14 cellular contexts compared by ENCODE assay signal in the genomic region with DNA sequence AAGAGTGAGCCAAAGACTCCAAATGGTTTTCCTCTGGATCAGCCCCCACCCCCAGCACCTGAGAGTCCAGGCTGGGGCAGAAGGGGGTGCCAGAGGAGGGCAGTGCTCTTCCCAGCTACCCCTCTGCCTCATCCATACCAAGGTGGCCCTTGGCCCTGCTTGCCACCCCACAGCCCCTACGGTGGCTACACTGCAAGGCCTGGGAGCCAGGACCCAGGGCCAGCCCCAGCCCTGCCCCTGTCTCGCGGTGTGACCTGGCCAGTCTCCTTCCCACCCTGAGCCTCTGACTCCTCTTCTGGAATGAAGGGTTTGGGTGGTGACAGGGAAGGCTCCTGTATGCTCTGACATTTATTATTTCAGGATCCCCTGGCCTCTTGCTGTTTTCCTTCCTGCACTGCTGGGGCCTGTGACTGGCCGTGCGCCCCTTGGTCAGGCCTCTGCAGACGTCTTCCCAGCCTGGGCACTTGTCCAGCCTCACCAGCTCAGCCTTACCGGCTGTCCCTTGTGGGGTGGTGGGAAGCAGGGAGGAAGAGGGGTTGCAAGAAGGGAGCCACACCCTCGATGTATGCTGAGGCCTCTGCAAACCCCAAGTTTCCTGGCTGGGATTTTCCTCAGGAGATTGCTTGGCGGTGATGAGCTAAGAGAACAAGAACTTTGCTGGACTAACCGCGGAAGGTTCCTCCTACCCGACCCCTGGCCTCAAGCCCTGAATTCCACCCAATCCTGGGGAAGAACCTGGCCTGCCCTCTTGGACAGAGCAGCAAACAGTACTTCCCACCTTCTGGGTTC. TPM values are rescaled to one million over a fixed set of nuclear protein-coding genes. Genes with fewer than 3 reads are reported as not detected.
A peak's percentile ranks its signal among the peaks of the same experiment; 100 is the strongest.
DNase-seq lines count a peak whose midpoint lies in the region; ATAC-seq and TF ChIP-seq lines count a peak whose summit lies in the region.
"Had no signal": no experiment of that assay in that cellular context is flagged by ENCODE, and none has a peak within 500 bp of the region (broad histone marks: within the 10 kb centered on the region; RNA-seq: fewer than 3 reads in every experiment).

No MANE protein-coding gene starts in this region.

- CTCF ChIA-PET in CD8-positive, alpha-beta T cell (lab: Charles Lee), result no interaction called here

- H3K27me3 ChIP-seq in lung (ENCODE audit: control insufficient read depth, insufficient read depth) (no peaks in the 10 kb centered on the region), tibial artery (no peaks in the 10 kb centered on the region)
- H3K27me3 ChIP-seq in CD8-positive, alpha-beta T cell (ENCODE audit: insufficient read depth, low read length), result no peaks in the 10 kb centered on the region

- no peaks in the 10 kb centered on the region for H3K27me3 Mint-ChIP-seq in CD8-positive, alpha-beta T cell (ENCODE audit: low read depth)
- H3K27me3 Mint-ChIP-seq in natural killer cell (ENCODE audit: low read depth in 2 of 2), result peaks cover 0 to 4% of the 10 kb centered on the region in 2 donors

- H3K9me3 Mint-ChIP-seq in CD8-positive, alpha-beta T cell, result no peaks in the 10 kb centered on the region
- no peaks in the 10 kb centered on the region for H3K9me3 Mint-ChIP-seq in natural killer cell
- H3K9me3 Mint-ChIP-seq: activated naive CD4-positive, alpha-beta T cell treated with anti-CD3 and anti-CD28 coated beads for 36 hours; neural crest cell had no signal

- TF ChIP-seq CTCF in lung (IDR thresholded peaks at IDR 0.05; ENCODE audit: control extremely low read depth, extremely low read depth) (no peak), tibial artery (IDR thresholded peaks at IDR 0.05) (no peak), natural killer cell (IDR thresholded peaks at IDR 0.05) (no peak)
- no peak for TF ChIP-seq CTCF in CD8-positive, alpha-beta T cell (IDR thresholded peaks at IDR 0.05)

- intact Hi-C loops in tibial artery (cut with DNase I; ENCODE audit: low total_unique reads), result no loop called here
- intact Hi-C loops in CD8-positive, alpha-beta T cell (cut with DNase I, micrococcal nuclease), result no loop called here
- intact Hi-C loops in natural killer cell (cut with micrococcal nuclease), result no loop called here

- H3K4me3 ChIP-seq in lung, result no peak overlapping the region
- no peak overlapping the region for H3K4me3 ChIP-seq in tibial artery
- H3K4me3 ChIP-seq in CD8-positive, alpha-beta T cell (ENCODE audit: low read depth, low read length), result no peak overlapping the region

- H3K9me3 ChIP-seq in lung (ENCODE audit: control insufficient read depth in 2 of 2, insufficient read depth in 1 of 2, low read length in 1 of 2) (no peaks in the 10 kb centered on the region), tibial artery (no peaks in the 10 kb centered on the region)
- no peaks in the 10 kb centered on the region for H3K9me3 ChIP-seq in CD8-positive, alpha-beta T cell (ENCODE audit: low read length)

- peaks cover 10 to 12% of the 10 kb centered on the region in 2 donors for H3K4me1 ChIP-seq in lung (ENCODE audit: control insufficient read depth in 2 of 2, insufficient read depth in 2 of 2, low read length in 2 of 2)
- peaks cover 0 to 27% (median 18%) of the 10 kb centered on the region in 4 donors for H3K4me1 ChIP-seq in tibial artery
- H3K4me1 ChIP-seq in CD8-positive, alpha-beta T cell (ENCODE audit: insufficient read depth, low read length), result no peaks in the 10 kb centered on the region

- POLR2A ChIA-PET in CD8-positive, alpha-beta T cell (lab: Charles Lee), result no interaction called here

- H3K4me3 Mint-ChIP-seq in CD8-positive, alpha-beta T cell, result no peak overlapping the region
- no peak overlapping the region for H3K4me3 Mint-ChIP-seq in natural killer cell
- H3K4me3 Mint-ChIP-seq: activated naive CD4-positive, alpha-beta T cell treated with anti-CD3 and anti-CD28 coated beads for 36 hours; neural crest cell had no signal

- H3K36me3 ChIP-seq in lung (ENCODE audit: control insufficient read depth in 2 of 2, insufficient read depth in 2 of 2, low read length in 2 of 2) (no peaks in the 10 kb centered on the region), tibial artery (no peaks in the 10 kb centered on the region)
- H3K36me3 ChIP-seq in CD8-positive, alpha-beta T cell (ENCODE audit: insufficient read depth, low read length), result no peaks in the 10 kb centered on the region

- H3K27ac ChIP-seq in lung (ENCODE audit: low read depth in 1 of 2, low read length in 1 of 2) (peak overlapping the region; percentile 30 to 34), tibial artery (peak overlapping the region; percentile 7 to 51)
- H3K27ac ChIP-seq in CD8-positive, alpha-beta T cell (ENCODE audit: low read depth, low read length), result no peak overlapping the region

- ATAC-seq in lung (ENCODE audit: insufficient read depth, low FRiP score), result no peak
- no peak for ATAC-seq in CD8-positive, alpha-beta T cell
- no peak for ATAC-seq in natural killer cell

- DNase-seq in NCI-H226, result peak; percentile 97
- peak; percentile 56 for DNase-seq in fibroblast of gingiva (ENCODE audit: low read depth)
- DNase-seq in lung (ENCODE audit: low spot score), result peak; percentile 35
- DNase-seq in tibial artery, result peak; percentile 68 to 81
- no peak for DNase-seq in activated effector memory CD4-positive, alpha-beta T cell treated with Interleukin-2 at 50 U/mL for 16 hours
- no peak for DNase-seq in CD8-positive, alpha-beta T cell
- DNase-seq in H4 (ENCODE audit: low spot score), result no peak
- DNase-seq in natural killer cell, result no peak
- DNase-seq: activated CD4-positive, alpha-beta T cell treated with anti-CD3 and anti-CD28 coated beads for 1 hour; activated naive CD4-positive, alpha-beta T cell treated with anti-CD3 and anti-CD28 coated beads for 36 hours; COR-L47; NCI-H774; stimulated activated CD4-positive, alpha-beta T cell treated with anti-CD3 and anti-CD28 coated beads, Interleukin-2, amount 100 ng/mL, for 48 hours had no signal

- 68 to 74% methylated on average over 12 of the region's 12 CpGs for WGBS in lung, 2 donors

- no peaks in the 10 kb centered on the region for H3K36me3 Mint-ChIP-seq in CD8-positive, alpha-beta T cell
- no peaks in the 10 kb centered on the region for H3K36me3 Mint-ChIP-seq in natural killer cell

- H3K27ac Mint-ChIP-seq in CD8-positive, alpha-beta T cell, result no peak overlapping the region
- no peak overlapping the region for H3K27ac Mint-ChIP-seq in natural killer cell
- H3K27ac Mint-ChIP-seq: activated naive CD4-positive, alpha-beta T cell treated with anti-CD3 and anti-CD28 coated beads for 36 hours had no signal

- no peaks in the 10 kb centered on the region for H3K4me1 Mint-ChIP-seq in CD8-positive, alpha-beta T cell (ENCODE audit: low read depth)
- H3K4me1 Mint-ChIP-seq in natural killer cell, result no peaks in the 10 kb centered on the region

RNA-seq across cellular contexts. Expression of a gene that starts 13.5 kb away (rescaled TPM):
- total RNA-seq in lung (10 to 100 TPM; 34.7 to 38.1 TPM), natural killer cell (under 1 TPM; 0.25 to 0.70 (median 0.59) TPM)
- polyA plus RNA-seq in lung, result 10 to 100 TPM; 16.9 to 25.3 TPM
- total RNA-seq in CD8-positive, alpha-beta T cell, result 1 to 10 TPM in 1 of 2 experiments, under 1 TPM in 1; 0.81 to 1.0 TPM
- 18.4 and 36.3 TPM in 2 replicates for total RNA-seq in H4 (2014; rRNA removed; shearing (Covaris generic))

RNA-seq across cellular contexts. Expression of a gene that starts 45.9 kb away (rescaled TPM):
- total RNA-seq in lung (10 to 100 TPM; 26.5 to 33.3 TPM), natural killer cell (1 to 10 TPM in 1 of 3 donors, under 1 TPM in 2; 0.75 to 1.5 (median 0.94) TPM)
- 10 to 100 TPM; 10.3 to 37.5 TPM for polyA plus RNA-seq in lung
- total RNA-seq in CD8-positive, alpha-beta T cell, result 10 to 100 TPM; 14.0 to 16.9 TPM
- 0.72 and 0.76 TPM in 2 replicates for total RNA-seq in H4 (2014; rRNA removed; shearing (Covaris generic))

Comparison
In these comparisons a context has a peak if more than half of its experiments do, and no peak if none do; other contexts are left out.
1. DNase-seq: peak in NCI-H226 (single experiment), fibroblast of gingiva (single experiment), lung (single experiment) and tibial artery (2 of 2); none in activated effector memory CD4-positive, alpha-beta T cell treated with Interleukin-2 at 50 U/mL for 16 hours (single experiment), CD8-positive, alpha-beta T cell (0 of 7), H4 (single experiment) and natural killer cell (single experiment).